ENCODE assay signal across 27 cellular contexts in the genomic region with DNA sequence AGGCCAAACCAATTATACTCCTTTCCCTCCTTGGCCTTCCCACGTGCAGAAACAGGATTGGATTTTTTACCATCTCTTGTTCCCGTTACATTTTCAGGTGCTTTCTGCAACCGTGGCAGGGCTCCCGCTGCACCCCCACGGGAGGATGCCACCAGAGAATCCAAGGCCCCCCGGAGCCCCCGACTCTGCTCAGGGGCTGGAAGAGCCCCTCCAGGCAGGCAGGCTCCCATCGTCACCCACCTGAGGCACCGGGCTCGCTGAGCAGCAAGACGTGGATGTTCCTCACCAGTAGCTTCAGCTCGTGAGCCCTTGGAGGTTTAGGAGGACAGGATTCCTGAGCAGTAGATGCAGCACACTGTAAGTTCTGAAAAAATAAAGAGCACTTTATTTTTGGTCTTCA.
"Had no signal": no experiment of that assay in that cellular context is flagged by ENCODE, and none has a peak within 500 bp of the region (broad histone marks: within the 10 kb centered on the region; RNA-seq: fewer than 3 reads in every experiment).

No MANE protein-coding gene starts in this region.

- H3K27me3 Mint-ChIP-seq: naive thymus-derived CD8-positive, alpha-beta T cell; natural killer cell treated with Interleukin-12 subunit alpha and Interleukin-12 subunit beta and Interleukin-15 and Interleukin-18, amount 100 ng/mL, for 72 hours; progenitor cell of endocrine pancreas; stimulated activated naive B cell treated with anti-CD40 and anti-IgM and Interleukin-4, amounts not matched to agents 10 μg/mL and 1 μg/mL and 100 μg/mL, for 72 hours; stimulated activated naive CD8-positive, alpha-beta T cell treated with anti-CD3 and anti-CD28 coated beads, Interleukin-15, Interleukin-2, amounts not matched to agents 100 ng/mL and 50 ng/mL, for 24 hours; type B pancreatic cell had no signal

- H3K4me1 Mint-ChIP-seq: naive thymus-derived CD8-positive, alpha-beta T cell; neural crest cell; stimulated activated effector memory CD8-positive, alpha-beta T cell treated with anti-CD3 and anti-CD28 coated beads, Interleukin-12 subunit alpha, Interleukin-12 subunit beta, amount 100 ng/mL, for 72 hours had no signal

- H3K27ac Mint-ChIP-seq: natural killer cell treated with Interleukin-12 subunit alpha and Interleukin-12 subunit beta and Interleukin-15 and Interleukin-18, amount 100 ng/mL, for 72 hours; nephron progenitor cell; progenitor cell of endocrine pancreas; stimulated activated effector memory CD8-positive, alpha-beta T cell treated with anti-CD3 and anti-CD28 coated beads, Interleukin-12 subunit alpha, Interleukin-12 subunit beta, amount 100 ng/mL, for 72 hours; stimulated activated naive B cell treated with anti-CD40 and anti-IgM and Interleukin-4, amounts not matched to agents 10 μg/mL and 1 μg/mL and 100 μg/mL, for 72 hours; stimulated activated naive CD8-positive, alpha-beta T cell treated with anti-CD3 and anti-CD28 coated beads, Interleukin-15, Interleukin-2, amounts not matched to agents 100 ng/mL and 50 ng/mL, for 24 hours; type B pancreatic cell had no signal

- DNase-seq: nephron progenitor cell; nucleus accumbens; pancreas; psoas muscle; right cardiac atrium; right lobe of liver; sigmoid colon; stimulated activated CD4-positive, alpha-beta T cell treated with anti-CD3 and anti-CD28 coated beads, Interleukin-15, amount 100 ng/mL, for 24 hours; stimulated activated CD4-positive, alpha-beta T cell treated with anti-CD3 and anti-CD28 coated beads, Interleukin-2, amount 100 ng/mL, for 24 hours; stimulated activated CD4-positive, alpha-beta T cell treated with anti-CD3 and anti-CD28 coated beads, Interleukin-2, amount 100 ng/mL, for 48 hours; stimulated activated CD4-positive, alpha-beta T cell treated with anti-CD3 and anti-CD28 coated beads, Interleukin-4, amount 100 ng/mL, for 24 hours; stimulated activated naive B cell treated with anti-CD40 and anti-IgM and Interleukin-4, amounts not matched to agents 10 μg/mL and 1 μg/mL and 100 μg/mL, for 72 hours; stimulated activated naive CD4-positive, alpha-beta T cell treated with Interleukin-2 at 50 U/mL for 16 hours; stomach; substantia nigra; testis; tibial artery; transverse colon; upper lobe of right lung; uterus had no signal

- H3K9me3 Mint-ChIP-seq: naive thymus-derived CD8-positive, alpha-beta T cell; natural killer cell treated with Interleukin-12 subunit alpha and Interleukin-12 subunit beta and Interleukin-15 and Interleukin-18, amount 100 ng/mL, for 72 hours; nephron progenitor cell; neural crest cell; stimulated activated effector memory CD8-positive, alpha-beta T cell treated with anti-CD3 and anti-CD28 coated beads, Interleukin-12 subunit alpha, Interleukin-12 subunit beta, amount 100 ng/mL, for 72 hours; stimulated activated naive B cell treated with anti-CD40 and anti-IgM and Interleukin-4, amounts not matched to agents 10 μg/mL and 1 μg/mL and 100 μg/mL, for 72 hours; stimulated activated naive CD8-positive, alpha-beta T cell treated with anti-CD3 and anti-CD28 coated beads, Interleukin-15, Interleukin-2, amounts not matched to agents 100 ng/mL and 50 ng/mL, for 24 hours; type B pancreatic cell had no signal

- ATAC-seq: naive thymus-derived CD8-positive, alpha-beta T cell; pancreas; psoas muscle; right cardiac atrium; stimulated activated effector memory CD8-positive, alpha-beta T cell treated with anti-CD3 and anti-CD28 coated beads, Interleukin-12 subunit alpha, Interleukin-12 subunit beta, amount 100 ng/mL, for 72 hours; stimulated activated naive B cell treated with anti-CD40 and anti-IgM and Interleukin-4, amounts not matched to agents 10 μg/mL and 1 μg/mL and 100 μg/mL, for 72 hours had no signal

- H3K4me3 Mint-ChIP-seq: naive thymus-derived CD8-positive, alpha-beta T cell; natural killer cell treated with Interleukin-12 subunit alpha and Interleukin-12 subunit beta and Interleukin-15 and Interleukin-18, amount 100 ng/mL, for 72 hours; nephron progenitor cell; neural crest cell; stimulated activated effector memory CD8-positive, alpha-beta T cell treated with anti-CD3 and anti-CD28 coated beads, Interleukin-12 subunit alpha, Interleukin-12 subunit beta, amount 100 ng/mL, for 72 hours; stimulated activated naive B cell treated with anti-CD40 and anti-IgM and Interleukin-4, amounts not matched to agents 10 μg/mL and 1 μg/mL and 100 μg/mL, for 72 hours; stimulated activated naive CD8-positive, alpha-beta T cell treated with anti-CD3 and anti-CD28 coated beads, Interleukin-15, Interleukin-2, amounts not matched to agents 100 ng/mL and 50 ng/mL, for 24 hours; type B pancreatic cell had no signal

- H3K36me3 Mint-ChIP-seq: natural killer cell treated with Interleukin-12 subunit alpha and Interleukin-12 subunit beta and Interleukin-15 and Interleukin-18, amount 100 ng/mL, for 72 hours had no signal
